In the genomic region with DNA sequence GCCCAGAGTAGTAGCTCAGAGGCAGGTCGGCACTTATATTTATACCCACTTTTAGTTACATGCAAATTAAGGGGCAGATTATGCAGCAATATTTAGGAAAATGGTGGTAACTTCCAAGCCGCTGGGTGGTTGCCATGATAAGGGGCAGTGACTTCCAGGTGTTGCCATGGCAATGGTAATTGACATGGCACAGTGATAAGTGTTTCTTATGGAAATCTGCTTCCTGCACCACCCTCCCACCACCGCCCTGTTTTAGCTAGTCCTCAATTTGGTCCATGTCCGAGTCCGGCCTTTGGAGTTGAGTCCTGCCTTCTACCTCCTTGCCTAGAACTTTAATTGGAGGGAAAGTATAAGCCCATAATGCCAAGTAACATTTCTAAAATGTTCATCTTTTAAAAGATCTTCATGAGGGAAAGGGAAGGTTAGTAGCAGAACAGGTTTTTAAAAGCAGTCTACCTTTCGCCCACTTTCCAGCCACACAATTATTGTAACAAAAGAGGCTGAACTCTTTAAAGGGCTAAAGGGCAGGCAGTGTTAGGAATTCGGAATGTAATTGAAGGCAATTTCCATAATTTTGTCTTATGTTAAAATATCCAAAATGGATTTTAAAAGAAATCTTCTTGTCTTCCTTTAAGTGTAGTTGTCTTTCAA, we compare ENCODE assay signal across 1 cellular context.
TF ChIP-seq lines count a peak whose summit lies in the region.

No MANE protein-coding gene starts in this region.

TF ChIP-seq in WTC11, 78 proteins besides CTCF, POLR2A, EP300 and RAD21 (continued from another document):
- TF ChIP-seq, protein P1, sequence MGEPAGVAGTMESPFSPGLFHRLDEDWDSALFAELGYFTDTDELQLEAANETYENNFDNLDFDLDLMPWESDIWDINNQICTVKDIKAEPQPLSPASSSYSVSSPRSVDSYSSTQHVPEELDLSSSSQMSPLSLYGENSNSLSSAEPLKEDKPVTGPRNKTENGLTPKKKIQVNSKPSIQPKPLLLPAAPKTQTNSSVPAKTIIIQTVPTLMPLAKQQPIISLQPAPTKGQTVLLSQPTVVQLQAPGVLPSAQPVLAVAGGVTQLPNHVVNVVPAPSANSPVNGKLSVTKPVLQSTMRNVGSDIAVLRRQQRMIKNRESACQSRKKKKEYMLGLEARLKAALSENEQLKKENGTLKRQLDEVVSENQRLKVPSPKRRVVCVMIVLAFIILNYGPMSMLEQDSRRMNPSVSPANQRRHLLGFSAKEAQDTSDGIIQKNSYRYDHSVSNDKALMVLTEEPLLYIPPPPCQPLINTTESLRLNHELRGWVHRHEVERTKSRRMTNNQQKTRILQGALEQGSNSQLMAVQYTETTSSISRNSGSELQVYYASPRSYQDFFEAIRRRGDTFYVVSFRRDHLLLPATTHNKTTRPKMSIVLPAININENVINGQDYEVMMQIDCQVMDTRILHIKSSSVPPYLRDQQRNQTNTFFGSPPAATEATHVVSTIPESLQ (CRISPR knock-in tag; IDR thresholded peaks at IDR 0.05), result no peak
- TF ChIP-seq, protein P2, sequence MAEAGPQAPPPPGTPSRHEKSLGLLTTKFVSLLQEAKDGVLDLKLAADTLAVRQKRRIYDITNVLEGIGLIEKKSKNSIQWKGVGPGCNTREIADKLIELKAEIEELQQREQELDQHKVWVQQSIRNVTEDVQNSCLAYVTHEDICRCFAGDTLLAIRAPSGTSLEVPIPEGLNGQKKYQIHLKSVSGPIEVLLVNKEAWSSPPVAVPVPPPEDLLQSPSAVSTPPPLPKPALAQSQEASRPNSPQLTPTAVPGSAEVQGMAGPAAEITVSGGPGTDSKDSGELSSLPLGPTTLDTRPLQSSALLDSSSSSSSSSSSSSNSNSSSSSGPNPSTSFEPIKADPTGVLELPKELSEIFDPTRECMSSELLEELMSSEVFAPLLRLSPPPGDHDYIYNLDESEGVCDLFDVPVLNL (CRISPR knock-in tag; IDR thresholded peaks at IDR 0.05; ENCODE audit: borderline replicate concordance, low read depth), result no peak
- TF ChIP-seq, protein P3, sequence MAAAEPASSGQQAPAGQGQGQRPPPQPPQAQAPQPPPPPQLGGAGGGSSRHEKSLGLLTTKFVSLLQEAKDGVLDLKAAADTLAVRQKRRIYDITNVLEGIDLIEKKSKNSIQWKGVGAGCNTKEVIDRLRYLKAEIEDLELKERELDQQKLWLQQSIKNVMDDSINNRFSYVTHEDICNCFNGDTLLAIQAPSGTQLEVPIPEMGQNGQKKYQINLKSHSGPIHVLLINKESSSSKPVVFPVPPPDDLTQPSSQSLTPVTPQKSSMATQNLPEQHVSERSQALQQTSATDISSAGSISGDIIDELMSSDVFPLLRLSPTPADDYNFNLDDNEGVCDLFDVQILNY (CRISPR knock-in tag; IDR thresholded peaks at IDR 0.05), result no peak
- no peak for TF ChIP-seq SMAD3 (CRISPR knock-in tag; IDR thresholded peaks at IDR 0.05; ENCODE audit: borderline replicate concordance)
- TF ChIP-seq ZNF416 (CRISPR knock-in tag; IDR thresholded peaks at IDR 0.05), result no peak
- TF ChIP-seq, protein P4, sequence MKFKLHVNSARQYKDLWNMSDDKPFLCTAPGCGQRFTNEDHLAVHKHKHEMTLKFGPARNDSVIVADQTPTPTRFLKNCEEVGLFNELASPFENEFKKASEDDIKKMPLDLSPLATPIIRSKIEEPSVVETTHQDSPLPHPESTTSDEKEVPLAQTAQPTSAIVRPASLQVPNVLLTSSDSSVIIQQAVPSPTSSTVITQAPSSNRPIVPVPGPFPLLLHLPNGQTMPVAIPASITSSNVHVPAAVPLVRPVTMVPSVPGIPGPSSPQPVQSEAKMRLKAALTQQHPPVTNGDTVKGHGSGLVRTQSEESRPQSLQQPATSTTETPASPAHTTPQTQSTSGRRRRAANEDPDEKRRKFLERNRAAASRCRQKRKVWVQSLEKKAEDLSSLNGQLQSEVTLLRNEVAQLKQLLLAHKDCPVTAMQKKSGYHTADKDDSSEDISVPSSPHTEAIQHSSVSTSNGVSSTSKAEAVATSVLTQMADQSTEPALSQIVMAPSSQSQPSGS (CRISPR knock-in tag; IDR thresholded peaks at IDR 0.05; ENCODE audit: borderline replicate concordance, low read depth), result no peak
